Comparison of ENCODE assay signal across 1 cellular context in the genomic region with DNA sequence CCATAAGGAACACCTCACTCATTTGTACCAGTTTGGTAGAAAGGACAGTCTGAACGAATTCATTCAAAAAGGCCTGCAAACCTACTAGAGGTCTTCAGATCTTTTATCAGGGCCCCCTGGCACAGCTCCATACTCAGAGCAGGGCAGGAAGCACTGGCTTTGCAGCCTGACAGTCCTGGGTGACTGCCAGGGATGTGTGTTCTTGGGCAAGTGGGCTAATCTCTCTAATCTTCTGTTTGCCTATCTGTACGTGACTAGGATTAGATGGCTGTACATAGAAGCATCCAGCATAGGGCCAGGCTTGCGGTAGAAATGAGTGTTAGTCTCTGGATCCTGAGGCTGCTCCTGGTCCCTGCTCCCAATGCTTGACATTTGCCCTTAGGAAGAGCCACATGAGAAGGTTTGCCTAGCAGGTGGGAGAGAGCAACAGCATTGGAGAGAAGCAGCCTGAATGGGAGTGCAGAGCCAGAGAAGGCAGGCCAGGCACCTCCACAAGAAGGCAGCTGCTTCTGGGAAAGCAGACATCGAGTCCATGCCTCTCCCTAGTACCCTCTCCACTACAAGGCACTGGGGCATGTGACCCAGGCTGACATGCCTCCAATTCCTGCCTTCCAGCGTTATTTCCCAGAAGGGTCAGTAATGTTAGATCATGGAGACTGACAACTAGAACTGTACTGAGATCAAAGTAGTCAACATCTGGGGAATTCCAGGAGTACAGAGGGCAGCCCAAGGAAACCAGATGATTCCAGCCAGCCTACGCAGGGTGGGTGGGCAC.
A peak's percentile ranks its signal among the peaks of the same experiment; 100 is the strongest.
TF ChIP-seq lines count a peak whose summit lies in the region.

No MANE protein-coding gene starts in this region.

TF ChIP-seq in SK-N-SH, 30 proteins besides CTCF, POLR2A, EP300 and RAD21 (continued from another document):
- TF ChIP-seq, protein P1, sequence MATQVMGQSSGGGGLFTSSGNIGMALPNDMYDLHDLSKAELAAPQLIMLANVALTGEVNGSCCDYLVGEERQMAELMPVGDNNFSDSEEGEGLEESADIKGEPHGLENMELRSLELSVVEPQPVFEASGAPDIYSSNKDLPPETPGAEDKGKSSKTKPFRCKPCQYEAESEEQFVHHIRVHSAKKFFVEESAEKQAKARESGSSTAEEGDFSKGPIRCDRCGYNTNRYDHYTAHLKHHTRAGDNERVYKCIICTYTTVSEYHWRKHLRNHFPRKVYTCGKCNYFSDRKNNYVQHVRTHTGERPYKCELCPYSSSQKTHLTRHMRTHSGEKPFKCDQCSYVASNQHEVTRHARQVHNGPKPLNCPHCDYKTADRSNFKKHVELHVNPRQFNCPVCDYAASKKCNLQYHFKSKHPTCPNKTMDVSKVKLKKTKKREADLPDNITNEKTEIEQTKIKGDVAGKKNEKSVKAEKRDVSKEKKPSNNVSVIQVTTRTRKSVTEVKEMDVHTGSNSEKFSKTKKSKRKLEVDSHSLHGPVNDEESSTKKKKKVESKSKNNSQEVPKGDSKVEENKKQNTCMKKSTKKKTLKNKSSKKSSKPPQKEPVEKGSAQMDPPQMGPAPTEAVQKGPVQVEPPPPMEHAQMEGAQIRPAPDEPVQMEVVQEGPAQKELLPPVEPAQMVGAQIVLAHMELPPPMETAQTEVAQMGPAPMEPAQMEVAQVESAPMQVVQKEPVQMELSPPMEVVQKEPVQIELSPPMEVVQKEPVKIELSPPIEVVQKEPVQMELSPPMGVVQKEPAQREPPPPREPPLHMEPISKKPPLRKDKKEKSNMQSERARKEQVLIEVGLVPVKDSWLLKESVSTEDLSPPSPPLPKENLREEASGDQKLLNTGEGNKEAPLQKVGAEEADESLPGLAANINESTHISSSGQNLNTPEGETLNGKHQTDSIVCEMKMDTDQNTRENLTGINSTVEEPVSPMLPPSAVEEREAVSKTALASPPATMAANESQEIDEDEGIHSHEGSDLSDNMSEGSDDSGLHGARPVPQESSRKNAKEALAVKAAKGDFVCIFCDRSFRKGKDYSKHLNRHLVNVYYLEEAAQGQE (IDR thresholded peaks at IDR 0.05; ENCODE audit: low read depth, low read length), result no peak
- TF ChIP-seq FOXJ3 (CRISPR knock-in tag; IDR thresholded peaks at IDR 0.05), result peak; percentile 24; the same call in 1 of the 2 replicates
- peak; percentile 67 for TF ChIP-seq GATA2 (CRISPR knock-in tag; IDR thresholded peaks at IDR 0.05)
